1 cellular context compared by ENCODE assay signal in the genomic region with DNA sequence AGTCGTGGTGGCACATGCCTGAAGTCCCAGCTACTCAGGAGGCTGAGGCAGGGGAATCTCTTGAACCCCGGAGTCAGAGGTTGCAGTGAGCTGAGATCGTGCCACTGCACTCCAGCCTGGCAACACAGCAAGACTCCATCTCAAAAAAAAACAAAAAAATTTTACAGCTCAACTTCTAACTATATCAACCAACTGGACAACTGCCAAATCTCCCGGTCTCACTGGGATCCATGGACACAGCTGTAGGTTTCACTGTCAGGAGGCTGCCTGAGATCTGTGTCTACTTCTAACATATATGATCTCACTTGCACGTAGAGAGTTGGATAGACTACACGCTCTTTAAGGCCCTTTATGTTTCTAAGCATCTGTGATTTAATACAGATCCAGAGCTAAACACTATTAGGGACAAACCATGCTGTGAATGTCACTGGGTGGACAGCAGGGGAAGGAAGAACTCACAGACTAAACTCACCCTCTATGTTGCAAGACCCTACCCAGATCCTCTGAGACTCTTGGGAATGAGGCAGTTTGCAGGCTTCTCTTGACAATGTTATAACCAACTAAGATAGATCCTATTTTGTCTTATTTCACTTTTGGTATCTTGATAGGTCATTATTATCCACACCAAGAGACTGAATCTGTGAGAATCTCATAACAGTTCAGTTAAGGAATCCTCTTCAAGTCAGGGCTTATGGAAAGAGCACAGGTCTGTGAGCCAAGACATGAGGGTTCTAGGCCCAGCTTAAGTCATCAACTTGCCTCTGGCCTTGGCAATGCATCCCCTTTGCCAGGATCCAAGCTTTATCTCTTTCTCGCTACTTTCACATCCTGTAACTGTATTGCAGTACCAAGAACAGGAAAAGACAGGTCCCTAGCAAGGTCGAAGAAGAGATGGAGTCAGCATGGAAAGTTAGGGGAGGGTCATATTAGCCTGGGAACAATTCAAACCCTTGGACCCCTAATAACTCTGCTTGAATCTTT.
TF ChIP-seq lines count a peak whose summit lies in the region.

No MANE protein-coding gene starts in this region.

TF ChIP-seq in HepG2, 621 proteins besides CTCF, POLR2A, EP300 and RAD21:
- TF ChIP-seq, protein P1, sequence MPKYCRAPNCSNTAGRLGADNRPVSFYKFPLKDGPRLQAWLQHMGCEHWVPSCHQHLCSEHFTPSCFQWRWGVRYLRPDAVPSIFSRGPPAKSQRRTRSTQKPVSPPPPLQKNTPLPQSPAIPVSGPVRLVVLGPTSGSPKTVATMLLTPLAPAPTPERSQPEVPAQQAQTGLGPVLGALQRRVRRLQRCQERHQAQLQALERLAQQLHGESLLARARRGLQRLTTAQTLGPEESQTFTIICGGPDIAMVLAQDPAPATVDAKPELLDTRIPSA (CRISPR knock-in tag; IDR thresholded peaks at IDR 0.05; ENCODE audit: borderline replicate concordance), result no peak
- no peak for TF ChIP-seq SP5 (CRISPR knock-in tag; IDR thresholded peaks at IDR 0.05; ENCODE audit: borderline replicate concordance, low read depth)
- no peak for TF ChIP-seq ZNF713 (CRISPR knock-in tag; IDR thresholded peaks at IDR 0.05)
- no peak for TF ChIP-seq RBM39 (IDR thresholded peaks at IDR 0.05; ENCODE audit: low read depth, low read length, poor library complexity, severe bottlenecking)
- no peak for TF ChIP-seq ZNF878 (CRISPR knock-in tag; IDR thresholded peaks at IDR 0.05)
- TF ChIP-seq ZNF792 (CRISPR knock-in tag; IDR thresholded peaks at IDR 0.05), result no peak
- no peak for TF ChIP-seq HDAC6 (IDR thresholded peaks at IDR 0.05; ENCODE audit: low read depth, low read length)
- TF ChIP-seq, protein P2, sequence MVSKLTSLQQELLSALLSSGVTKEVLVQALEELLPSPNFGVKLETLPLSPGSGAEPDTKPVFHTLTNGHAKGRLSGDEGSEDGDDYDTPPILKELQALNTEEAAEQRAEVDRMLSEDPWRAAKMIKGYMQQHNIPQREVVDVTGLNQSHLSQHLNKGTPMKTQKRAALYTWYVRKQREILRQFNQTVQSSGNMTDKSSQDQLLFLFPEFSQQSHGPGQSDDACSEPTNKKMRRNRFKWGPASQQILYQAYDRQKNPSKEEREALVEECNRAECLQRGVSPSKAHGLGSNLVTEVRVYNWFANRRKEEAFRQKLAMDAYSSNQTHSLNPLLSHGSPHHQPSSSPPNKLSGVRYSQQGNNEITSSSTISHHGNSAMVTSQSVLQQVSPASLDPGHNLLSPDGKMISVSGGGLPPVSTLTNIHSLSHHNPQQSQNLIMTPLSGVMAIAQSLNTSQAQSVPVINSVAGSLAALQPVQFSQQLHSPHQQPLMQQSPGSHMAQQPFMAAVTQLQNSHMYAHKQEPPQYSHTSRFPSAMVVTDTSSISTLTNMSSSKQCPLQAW (CRISPR knock-in tag; IDR thresholded peaks at IDR 0.05), result no peak
- TF ChIP-seq, protein P3, sequence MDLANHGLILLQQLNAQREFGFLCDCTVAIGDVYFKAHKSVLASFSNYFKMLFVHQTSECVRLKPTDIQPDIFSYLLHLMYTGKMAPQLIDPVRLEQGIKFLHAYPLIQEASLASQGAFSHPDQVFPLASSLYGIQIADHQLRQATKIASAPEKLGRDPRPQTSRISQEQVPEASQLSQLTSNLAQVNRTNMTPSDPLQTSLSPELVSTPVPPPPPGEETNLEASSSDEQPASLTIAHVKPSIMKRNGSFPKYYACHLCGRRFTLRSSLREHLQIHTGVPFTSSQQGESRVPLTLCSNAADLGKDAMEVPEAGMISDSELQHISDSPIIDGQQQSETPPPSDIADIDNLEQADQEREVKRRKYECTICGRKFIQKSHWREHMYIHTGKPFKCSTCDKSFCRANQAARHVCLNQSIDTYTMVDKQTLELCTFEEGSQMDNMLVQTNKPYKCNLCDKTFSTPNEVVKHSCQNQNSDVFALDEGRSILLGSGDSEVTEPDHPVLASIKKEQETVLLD (CRISPR knock-in tag; IDR thresholded peaks at IDR 0.05; ENCODE audit: low read depth), result no peak
- TF ChIP-seq, protein P4, sequence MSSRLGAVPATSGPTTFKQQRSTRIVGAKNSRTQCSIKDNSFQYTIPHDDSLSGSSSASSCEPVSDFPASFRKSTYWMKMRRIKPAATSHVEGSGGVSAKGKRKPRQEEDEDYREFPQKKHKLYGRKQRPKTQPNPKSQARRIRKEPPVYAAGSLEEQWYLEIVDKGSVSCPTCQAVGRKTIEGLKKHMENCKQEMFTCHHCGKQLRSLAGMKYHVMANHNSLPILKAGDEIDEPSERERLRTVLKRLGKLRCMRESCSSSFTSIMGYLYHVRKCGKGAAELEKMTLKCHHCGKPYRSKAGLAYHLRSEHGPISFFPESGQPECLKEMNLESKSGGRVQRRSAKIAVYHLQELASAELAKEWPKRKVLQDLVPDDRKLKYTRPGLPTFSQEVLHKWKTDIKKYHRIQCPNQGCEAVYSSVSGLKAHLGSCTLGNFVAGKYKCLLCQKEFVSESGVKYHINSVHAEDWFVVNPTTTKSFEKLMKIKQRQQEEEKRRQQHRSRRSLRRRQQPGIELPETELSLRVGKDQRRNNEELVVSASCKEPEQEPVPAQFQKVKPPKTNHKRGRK (CRISPR knock-in tag; IDR thresholded peaks at IDR 0.05), result no peak
- no peak for TF ChIP-seq JARID2 (CRISPR knock-in tag; IDR thresholded peaks at IDR 0.05; ENCODE audit: insufficient replicate concordance)
- no peak for TF ChIP-seq ZNF615 (CRISPR knock-in tag; IDR thresholded peaks at IDR 0.05; ENCODE audit: borderline replicate concordance)
- TF ChIP-seq, protein P5, sequence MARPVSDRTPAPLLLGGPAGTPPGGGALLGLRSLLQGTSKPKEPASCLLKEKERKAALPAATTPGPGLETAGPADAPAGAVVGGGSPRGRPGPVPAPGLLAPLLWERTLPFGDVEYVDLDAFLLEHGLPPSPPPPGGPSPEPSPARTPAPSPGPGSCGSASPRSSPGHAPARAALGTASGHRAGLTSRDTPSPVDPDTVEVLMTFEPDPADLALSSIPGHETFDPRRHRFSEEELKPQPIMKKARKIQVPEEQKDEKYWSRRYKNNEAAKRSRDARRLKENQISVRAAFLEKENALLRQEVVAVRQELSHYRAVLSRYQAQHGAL (CRISPR knock-in tag; IDR thresholded peaks at IDR 0.05; ENCODE audit: not compliant biosample characterization), result no peak
- no peak for TF ChIP-seq ZNF44 (CRISPR knock-in tag; IDR thresholded peaks at IDR 0.05)
- TF ChIP-seq, protein P6, sequence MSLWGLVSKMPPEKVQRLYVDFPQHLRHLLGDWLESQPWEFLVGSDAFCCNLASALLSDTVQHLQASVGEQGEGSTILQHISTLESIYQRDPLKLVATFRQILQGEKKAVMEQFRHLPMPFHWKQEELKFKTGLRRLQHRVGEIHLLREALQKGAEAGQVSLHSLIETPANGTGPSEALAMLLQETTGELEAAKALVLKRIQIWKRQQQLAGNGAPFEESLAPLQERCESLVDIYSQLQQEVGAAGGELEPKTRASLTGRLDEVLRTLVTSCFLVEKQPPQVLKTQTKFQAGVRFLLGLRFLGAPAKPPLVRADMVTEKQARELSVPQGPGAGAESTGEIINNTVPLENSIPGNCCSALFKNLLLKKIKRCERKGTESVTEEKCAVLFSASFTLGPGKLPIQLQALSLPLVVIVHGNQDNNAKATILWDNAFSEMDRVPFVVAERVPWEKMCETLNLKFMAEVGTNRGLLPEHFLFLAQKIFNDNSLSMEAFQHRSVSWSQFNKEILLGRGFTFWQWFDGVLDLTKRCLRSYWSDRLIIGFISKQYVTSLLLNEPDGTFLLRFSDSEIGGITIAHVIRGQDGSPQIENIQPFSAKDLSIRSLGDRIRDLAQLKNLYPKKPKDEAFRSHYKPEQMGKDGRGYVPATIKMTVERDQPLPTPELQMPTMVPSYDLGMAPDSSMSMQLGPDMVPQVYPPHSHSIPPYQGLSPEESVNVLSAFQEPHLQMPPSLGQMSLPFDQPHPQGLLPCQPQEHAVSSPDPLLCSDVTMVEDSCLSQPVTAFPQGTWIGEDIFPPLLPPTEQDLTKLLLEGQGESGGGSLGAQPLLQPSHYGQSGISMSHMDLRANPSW (CRISPR knock-in tag; IDR thresholded peaks at IDR 0.05; ENCODE audit: borderline replicate concordance), result no peak
- no peak for TF ChIP-seq SMC3 (IDR thresholded peaks at IDR 0.05; ENCODE audit: low read length)
- TF ChIP-seq ZBTB38 (CRISPR knock-in tag; IDR thresholded peaks at IDR 0.05), result no peak
- TF ChIP-seq, protein P7, sequence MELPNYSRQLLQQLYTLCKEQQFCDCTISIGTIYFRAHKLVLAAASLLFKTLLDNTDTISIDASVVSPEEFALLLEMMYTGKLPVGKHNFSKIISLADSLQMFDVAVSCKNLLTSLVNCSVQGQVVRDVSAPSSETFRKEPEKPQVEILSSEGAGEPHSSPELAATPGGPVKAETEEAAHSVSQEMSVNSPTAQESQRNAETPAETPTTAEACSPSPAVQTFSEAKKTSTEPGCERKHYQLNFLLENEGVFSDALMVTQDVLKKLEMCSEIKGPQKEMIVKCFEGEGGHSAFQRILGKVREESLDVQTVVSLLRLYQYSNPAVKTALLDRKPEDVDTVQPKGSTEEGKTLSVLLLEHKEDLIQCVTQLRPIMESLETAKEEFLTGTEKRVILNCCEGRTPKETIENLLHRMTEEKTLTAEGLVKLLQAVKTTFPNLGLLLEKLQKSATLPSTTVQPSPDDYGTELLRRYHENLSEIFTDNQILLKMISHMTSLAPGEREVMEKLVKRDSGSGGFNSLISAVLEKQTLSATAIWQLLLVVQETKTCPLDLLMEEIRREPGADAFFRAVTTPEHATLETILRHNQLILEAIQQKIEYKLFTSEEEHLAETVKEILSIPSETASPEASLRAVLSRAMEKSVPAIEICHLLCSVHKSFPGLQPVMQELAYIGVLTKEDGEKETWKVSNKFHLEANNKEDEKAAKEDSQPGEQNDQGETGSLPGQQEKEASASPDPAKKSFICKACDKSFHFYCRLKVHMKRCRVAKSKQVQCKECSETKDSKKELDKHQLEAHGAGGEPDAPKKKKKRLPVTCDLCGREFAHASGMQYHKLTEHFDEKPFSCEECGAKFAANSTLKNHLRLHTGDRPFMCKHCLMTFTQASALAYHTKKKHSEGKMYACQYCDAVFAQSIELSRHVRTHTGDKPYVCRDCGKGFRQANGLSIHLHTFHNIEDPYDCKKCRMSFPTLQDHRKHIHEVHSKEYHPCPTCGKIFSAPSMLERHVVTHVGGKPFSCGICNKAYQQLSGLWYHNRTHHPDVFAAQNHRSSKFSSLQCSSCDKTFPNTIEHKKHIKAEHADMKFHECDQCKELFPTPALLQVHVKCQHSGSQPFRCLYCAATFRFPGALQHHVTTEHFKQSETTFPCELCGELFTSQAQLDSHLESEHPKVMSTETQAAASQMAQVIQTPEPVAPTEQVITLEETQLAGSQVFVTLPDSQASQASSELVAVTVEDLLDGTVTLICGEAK (IDR thresholded peaks at IDR 0.05), result no peak
- TF ChIP-seq, protein P7 (CRISPR knock-in tag; IDR thresholded peaks at IDR 0.05), result no peak
